12 cellular contexts compared by ENCODE assay signal in the genomic region with DNA sequence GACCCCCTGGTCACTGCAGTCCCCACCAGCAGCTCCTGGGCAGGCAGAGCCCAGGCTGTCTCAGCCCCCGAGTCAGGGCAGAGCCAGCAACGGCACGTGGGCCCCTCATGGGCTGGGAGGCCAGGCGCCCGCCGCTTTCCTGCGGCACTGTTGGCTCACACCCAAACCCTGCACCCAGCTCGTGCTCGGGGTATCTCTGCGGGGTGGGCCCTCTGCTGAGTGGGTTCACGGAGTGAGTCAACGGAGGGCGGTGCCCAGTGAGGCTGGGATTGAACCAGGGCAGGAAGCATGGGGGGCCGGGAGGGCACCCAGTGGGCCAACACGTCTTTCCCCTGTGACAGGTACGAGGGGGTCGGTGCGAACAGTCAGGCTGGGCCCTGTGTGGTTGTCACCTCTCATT. TPM values are rescaled to one million over a fixed set of nuclear protein-coding genes. Genes with fewer than 3 reads are reported as not detected.
DNase-seq lines count a peak whose midpoint lies in the region; ATAC-seq and TF ChIP-seq lines count a peak whose summit lies in the region.
"Had no signal": no experiment of that assay in that cellular context is flagged by ENCODE, and none has a peak within 500 bp of the region (broad histone marks: within the 10 kb centered on the region; RNA-seq: fewer than 3 reads in every experiment).

No MANE protein-coding gene starts in this region.

- no peak overlapping the region for H4K12ac ChIP-seq in trophoblast cell (ENCODE audit: low read depth, low read length)

- no peak overlapping the region for H2BK5ac ChIP-seq in trophoblast cell (ENCODE audit: low read depth, low read length, poor library complexity)

- H3K23ac ChIP-seq in trophoblast cell (ENCODE audit: low read length): no peak overlapping the region

- no peak overlapping the region for H2BK120ac ChIP-seq in trophoblast cell (ENCODE audit: insufficient read depth, low read length, poor library complexity)

- H3K79me1 ChIP-seq in trophoblast cell (ENCODE audit: low read length): no peaks in the 10 kb centered on the region

- no peak overlapping the region for H3K4ac ChIP-seq in trophoblast cell (ENCODE audit: low read depth, low read length)

- no peak for ATAC-seq in aorta (ENCODE audit: low FRiP score)
- no peak for ATAC-seq in HG02973 (IDR thresholded peaks at IDR 0.05; ENCODE audit: unreplicated experiment)

- H3K14ac ChIP-seq in trophoblast cell (ENCODE audit: low read length): no peak overlapping the region

- DNase-seq in stimulated activated CD4-positive, alpha-beta T cell treated with anti-CD3 and anti-CD28 coated beads, Interleukin-1b, Interleukin-23, amount 100 ng/mL, for 48 hours: peak; percentile 10
- DNase-seq in stimulated activated CD4-positive, alpha-beta T cell treated with anti-CD3 and anti-CD28 coated beads, Interleukin-2, amount 100 ng/mL, for 24 hours: no peak
- peak; percentile 85 for DNase-seq in colonic mucosa
- DNase-seq in trophoblast cell: no peak
- DNase-seq in aorta: peak; percentile 64 to 77
- no peak for DNase-seq in occipital lobe (lab: John Stamatoyannopoulos, UW)
- no peak for DNase-seq in vagina (ENCODE audit: extremely low spot score in 2 of 2)
- DNase-seq: OCI-M1 had no signal

- H3K9me3 ChIP-seq in colonic mucosa (no peaks in the 10 kb centered on the region), trophoblast cell (ENCODE audit: insufficient read depth, low read depth, low read length) (no peaks in the 10 kb centered on the region), aorta (ENCODE audit: control insufficient read depth, low read length) (no peaks in the 10 kb centered on the region), vagina (no peaks in the 10 kb centered on the region)

- TF ChIP-seq CTCF in colonic mucosa (IDR thresholded peaks at IDR 0.05) (no peak), vagina (IDR thresholded peaks at IDR 0.05) (no peak)

- no peak overlapping the region for H2AK5ac ChIP-seq in trophoblast cell (ENCODE audit: low read length)

- intact Hi-C loops in colonic mucosa (cut with DNase I): no loop called here
- intact Hi-C loops in aorta (cut with DNase I): no loop called here
- intact Hi-C loops in vagina (cut with DNase I): no loop called here

- H3K27ac ChIP-seq in colonic mucosa (peak overlapping the region; percentile 94), trophoblast cell (ENCODE audit: low read depth, low read length) (no peak overlapping the region), aorta (ENCODE audit: low read depth in 1 of 2, low read length in 2 of 2) (no peak overlapping the region), vagina (no peak overlapping the region)

- no peak overlapping the region for H2BK12ac ChIP-seq in trophoblast cell (ENCODE audit: low read length)

- H2AFZ ChIP-seq in trophoblast cell (ENCODE audit: insufficient read depth, low read length, poor library complexity): no peak overlapping the region

- H3K9ac ChIP-seq in colonic mucosa (ENCODE audit: low read depth in 2 of 2, low read length in 2 of 2) (peak overlapping the region; percentile 50 to 69), trophoblast cell (ENCODE audit: low read length) (no peak overlapping the region)

- no peak overlapping the region for H4K8ac ChIP-seq in trophoblast cell (ENCODE audit: low read depth, low read length)

- peaks cover 45% of the 10 kb centered on the region for H3K4me1 ChIP-seq in colonic mucosa
- H3K4me1 ChIP-seq in trophoblast cell (ENCODE audit: control insufficient read depth in 1 of 2, insufficient read depth in 2 of 2, low read length in 2 of 2): peaks cover 2 to 6% of the 10 kb centered on the region in 2 experiments
- no peaks in the 10 kb centered on the region for H3K4me1 ChIP-seq in aorta (ENCODE audit: control insufficient read depth in 1 of 2, insufficient read depth in 2 of 2, low read length in 2 of 2)
- peaks cover 3% of the 10 kb centered on the region for H3K4me1 ChIP-seq in vagina

- no CpG with 5 or more reads among the region's 18 CpGs for WGBS in trophoblast cell (ENCODE audit: extremely low coverage, insufficient coverage, insufficient read length)
- WGBS in aorta, 2 donors: 70 to 75% methylated on average over 17 to 18 of the region's 18 CpGs

- H3K4me3 ChIP-seq in colonic mucosa (no peak overlapping the region), trophoblast cell (ENCODE audit: low read depth, low read length) (peak overlapping the region; percentile 27), aorta (ENCODE audit: low read length in 2 of 2) (no peak overlapping the region), vagina (no peak overlapping the region)

- no peak for TF ChIP-seq POLR2A in vagina (IDR thresholded peaks at IDR 0.05)

- no peak overlapping the region for H4K91ac ChIP-seq in trophoblast cell (ENCODE audit: low read depth, low read length)

- H3K79me2 ChIP-seq in trophoblast cell (ENCODE audit: control insufficient read depth, insufficient read depth, low read length, poor library complexity): no peaks in the 10 kb centered on the region

- no peaks in the 10 kb centered on the region for H3K36me3 ChIP-seq in colonic mucosa
- no peaks in the 10 kb centered on the region for H3K36me3 ChIP-seq in trophoblast cell (ENCODE audit: control insufficient read depth in 1 of 2, insufficient read depth in 2 of 2, low read length in 2 of 2)
- no peaks in the 10 kb centered on the region for H3K36me3 ChIP-seq in aorta (ENCODE audit: control insufficient read depth in 1 of 2, insufficient read depth in 2 of 2, low read length in 1 of 2)
- no peaks in the 10 kb centered on the region for H3K36me3 ChIP-seq in vagina

- H3K27me3 ChIP-seq in colonic mucosa (no peaks in the 10 kb centered on the region), trophoblast cell (ENCODE audit: insufficient read depth, low read length) (no peaks in the 10 kb centered on the region), aorta (ENCODE audit: control insufficient read depth in 1 of 2, insufficient read depth in 2 of 2, low read length in 1 of 2) (no peaks in the 10 kb centered on the region), vagina (no peaks in the 10 kb centered on the region)

- H3K18ac ChIP-seq in trophoblast cell (ENCODE audit: low read length): no peak overlapping the region

- no peak overlapping the region for H3K4me2 ChIP-seq in trophoblast cell (ENCODE audit: low read length)

RNA-seq across cellular contexts. Expression of gene ADAP1, which starts 28.9 kb away (rescaled TPM):
- 100 to 1,000 TPM; 107 to 201 TPM for total RNA-seq in colonic mucosa
- 1.0 and 1.4 TPM in 2 replicates for polyA plus RNA-seq in trophoblast cell (2013)
- total RNA-seq in aorta: 10 to 100 TPM; 10.8 to 11.9 TPM
- 10 to 100 TPM in 1 of 2 donors, 1 to 10 TPM in 1; 4.3 to 16.9 TPM for polyA plus RNA-seq in aorta
- total RNA-seq in occipital lobe: 32.0 TPM
- total RNA-seq in vagina: 4.2 TPM

RNA-seq across cellular contexts. Expression of gene GET4, which starts 49.2 kb away (rescaled TPM):
- total RNA-seq in colonic mucosa (10 to 100 TPM; 33.0 to 35.9 TPM), aorta (10 to 100 TPM; 19.9 to 22.7 TPM), occipital lobe (16.2 TPM), vagina (35.8 TPM)
- 81.6 and 84.3 TPM in 2 replicates for polyA plus RNA-seq in trophoblast cell (2013)
- 10 to 100 TPM; 16.5 to 58.3 TPM for polyA plus RNA-seq in aorta

RNA-seq across cellular contexts. Expression of gene COX19, which starts 49.7 kb away (rescaled TPM):
- total RNA-seq in colonic mucosa: 10 to 100 TPM; 11.6 to 16.5 TPM
- polyA plus RNA-seq in trophoblast cell (2013): 8.3 and 8.4 TPM in 2 replicates
- 10 to 100 TPM; 10.8 to 17.0 TPM for total RNA-seq in aorta
- 1 to 10 TPM; 3.1 to 6.7 TPM for polyA plus RNA-seq in aorta
- total RNA-seq in occipital lobe: 16.4 TPM
- 10.8 TPM for total RNA-seq in vagina

RNA-seq across cellular contexts. Expression of gene CYP2W1, which starts 57.4 kb away (rescaled TPM):
- total RNA-seq in colonic mucosa (1 to 10 TPM; 2.7 to 4.5 TPM), aorta (not detected), occipital lobe (not detected), vagina (2.0 TPM)
- 0.01 TPM in 1 of 2 replicates, not detected in the other for polyA plus RNA-seq in trophoblast cell (2013)
- not detected for polyA plus RNA-seq in aorta
- total RNA-seq: activated T-helper 1 cell treated with anti-CD3 and anti-CD28 coated beads, Interleukin-12 subunit alpha, Interleukin-12 subunit beta, Interleukin-2, Interleukin-4 antibody, amounts not matched to agents 30 ng/mL and 10 ng/mL and 1 ng/mL, durations not matched to agents 14 hours and 24 hours and 36 hours; epithelial cell of proximal tubule had no signal
- polyA plus RNA-seq: BJ had no signal

Comparison
In these comparisons a context has a peak if more than half of its experiments do, and no peak if none do; other contexts are left out.
1. DNase-seq: peak in stimulated activated CD4-positive, alpha-beta T cell treated with anti-CD3 and anti-CD28 coated beads, Interleukin-1b, Interleukin-23, amount 100 ng/mL, for 48 hours (single experiment), colonic mucosa (single experiment) and aorta (2 of 2); none in stimulated activated CD4-positive, alpha-beta T cell treated with anti-CD3 and anti-CD28 coated beads, Interleukin-2, amount 100 ng/mL, for 24 hours (0 of 2), trophoblast cell (0 of 2), occipital lobe (single experiment) and vagina (0 of 2).